In genomic region chr20:38187512-38187911, GRCh38 we compare ENCODE assay signal across 14 cellular contexts. TPM values are rescaled to one million over a fixed set of nuclear protein-coding genes. Genes with fewer than 3 reads are reported as not detected.
DNase-seq lines count a peak whose midpoint lies in the region; ATAC-seq and TF ChIP-seq lines count a peak whose summit lies in the region.
"Had no signal": no experiment of that assay in that cellular context is flagged by ENCODE, and none has a peak within 500 bp of the region (broad histone marks: within the 10 kb centered on the region; RNA-seq: fewer than 3 reads in every experiment).

No MANE protein-coding gene starts in this region.

- no peak overlapping the region for H3K27ac ChIP-seq in left lung

- intact Hi-C loops in left lung (cut with DNase I), result no loop called here

- no peak for DNase-seq in AG04449 (ENCODE audit: low read depth, low spot score)
- peak; percentile 36 for DNase-seq in HCEC 1CT
- peak; percentile 79 for DNase-seq in amniotic epithelial cell (ENCODE audit: low read depth)
- DNase-seq in left lung, result no peak
- no peak for DNase-seq in A172 (ENCODE audit: low spot score)
- DNase-seq in activated CD4-positive, CD25-positive, alpha-beta regulatory T cell treated with anti-CD3 and anti-CD28 coated beads, Interleukin-2, amount 50 U/mL, for 72 hours, result no peak
- DNase-seq: activated T-cell treated with anti-CD3 and anti-CD28 coated beads, Interleukin-2, amount 50 U/mL, for 72 hours; CD8-positive, alpha-beta T cell; effector CD8-positive, alpha-beta T cell; immature natural killer cell; NCI-H2029 treated with DMSO at 0.1 percent for 48 hours; T-helper 1 cell had no signal

- no peaks in the 10 kb centered on the region for H3K36me3 ChIP-seq in left lung

- no peaks in the 10 kb centered on the region for H3K27me3 ChIP-seq in left lung

- no peaks in the 10 kb centered on the region for H3K9me3 ChIP-seq in left lung

- TF ChIP-seq CTCF in AG04449 (IDR thresholded peaks at IDR 0.05; ENCODE audit: insufficient read depth, low read length, missing control alignments), result peak; percentile 19
- peak in 1 of 2 donors; percentile 18 for TF ChIP-seq CTCF in left lung (IDR thresholded peaks at IDR 0.05)

- CTCF ChIA-PET in AG04449 (lab: Yijun Ruan, JAX), result interaction anchor here (0.6 to 28.8 kb wide), 4 partner anchors 14 to 130 kb away, joined by 3 to 356 read pairs (median 4); no protein-coding TSS in a partner anchor

- H3K4me3 ChIP-seq in AG04449 (ENCODE audit: low read depth, low read length) (no peak overlapping the region), left lung (no peak overlapping the region)

- peaks cover 0 to 17% of the 10 kb centered on the region in 2 donors for H3K4me1 ChIP-seq in left lung

- POLR2A ChIA-PET in AG04449 (lab: Yijun Ruan, JAX), result no interaction called here

- ATAC-seq in left lung (peak; percentile 65), GM18858 (IDR thresholded peaks at IDR 0.05; ENCODE audit: unreplicated experiment) (no peak), HG02973 (IDR thresholded peaks at IDR 0.05; ENCODE audit: unreplicated experiment) (no peak)
- ATAC-seq: activated T-cell treated with anti-CD3 and anti-CD28 coated beads, Interleukin-2, amount 50 U/mL, for 72 hours; CD8-positive, alpha-beta T cell had no signal

RNA-seq across cellular contexts. Expression of gene TGM2, which starts 22.4 kb away (rescaled TPM):
- total RNA-seq in left lung, result 100 to 1,000 TPM; 174 to 391 TPM
- 13.9 and 27.0 TPM in 2 replicates for total RNA-seq in A172 (2014; rRNA removed; shearing (Covaris generic))
- total RNA-seq: CD8-positive, alpha-beta T cell had no signal

Comparison
In these comparisons a context has a peak if more than half of its experiments do, and no peak if none do; other contexts are left out.
1. DNase-seq: peak in HCEC 1CT (single experiment) and amniotic epithelial cell (single experiment); none in AG04449 (single experiment), left lung (0 of 2), A172 (single experiment) and activated CD4-positive, CD25-positive, alpha-beta regulatory T cell treated with anti-CD3 and anti-CD28 coated beads, Interleukin-2, amount 50 U/mL, for 72 hours (single experiment).